30 cellular contexts compared by ENCODE assay signal in genomic region chr7:122298618-122299017, GRCh38. TPM values are rescaled to one million over a fixed set of nuclear protein-coding genes. Genes with fewer than 3 reads are reported as not detected.
"Had no signal": no experiment of that assay in that cellular context is flagged by ENCODE, and none has a peak within 500 bp of the region (broad histone marks: within the 10 kb centered on the region; RNA-seq: fewer than 3 reads in every experiment).

No MANE protein-coding gene starts in this region.

- ATAC-seq: activated CD8-positive, alpha-beta memory T cell treated with anti-CD3 and anti-CD28 coated beads, Interleukin-2, amount 10 ng/mL, durations not matched to agents 7 days and 5 days; Panc1 had no signal

- H3K9me3 Mint-ChIP-seq: activated CD4-positive, alpha-beta memory T cell treated with anti-CD3 and anti-CD28 coated beads, Interleukin-2, amount 10 ng/mL, durations not matched to agents 7 days and 5 days had no signal

- H3K27ac Mint-ChIP-seq: activated CD4-positive, alpha-beta memory T cell treated with anti-CD3 and anti-CD28 coated beads, Interleukin-2, amount 10 ng/mL, durations not matched to agents 7 days and 5 days; activated CD8-positive, alpha-beta memory T cell treated with anti-CD3 and anti-CD28 coated beads, Interleukin-2, amount 10 ng/mL, durations not matched to agents 7 days and 5 days; activated naive CD8-positive, alpha-beta T cell treated with anti-CD3 and anti-CD28 coated beads for 36 hours had no signal

- DNase-seq: activated CD4-positive, alpha-beta memory T cell treated with anti-CD3 and anti-CD28 coated beads, Interleukin-2, amount 10 ng/mL, durations not matched to agents 7 days and 5 days; activated CD4-positive, alpha-beta T cell treated with anti-CD3 and anti-CD28 coated beads for 1 hour; activated CD4-positive, alpha-beta T cell treated with anti-CD3 and anti-CD28 coated beads for 48 hours; activated CD4-positive, CD25-positive, alpha-beta regulatory T cell; activated CD8-positive, alpha-beta memory T cell treated with anti-CD3 and anti-CD28 coated beads for 24 hours; activated CD8-positive, alpha-beta memory T cell treated with anti-CD3 and anti-CD28 coated beads, Interleukin-2, amount 10 ng/mL, durations not matched to agents 7 days and 5 days; activated CD8-positive, alpha-beta memory T cell treated with anti-CD3 and anti-CD28 coated beads, Interleukin-2, amount 50 U/mL, for 48 hours; activated effector memory CD4-positive, alpha-beta T cell treated with anti-CD3 and anti-CD28 coated beads, Interleukin-2, amount 50 U/mL, for 16 hours; activated naive CD4-positive, alpha-beta T cell; activated naive CD4-positive, alpha-beta T cell treated with anti-CD3 and anti-CD28 coated beads, Interleukin-2, amount 50 U/mL, for 16 hours; activated naive CD8-positive, alpha-beta T cell treated with anti-CD3 and anti-CD28 coated beads for 36 hours; activated T-cell treated with anti-CD3 and anti-CD28 coated beads, Interleukin-2, amount 50 U/mL, for 48 hours; amniotic stem cell; aorta; brain microvascular endothelial cell; NCI-H1092 treated with DMSO at 0.1 percent for 48 hours; NCI-H146; NCI-H187; NCI-H2029 treated with DMSO at 0.1 percent for 48 hours; NCI-H226; NCI-H446 treated with DMSO at 0.1 percent for 48 hours; SIG-M5; T1000; WERI-Rb-1 had no signal

- H3K4me1 Mint-ChIP-seq: activated CD4-positive, alpha-beta memory T cell treated with anti-CD3 and anti-CD28 coated beads, Interleukin-2, amount 10 ng/mL, durations not matched to agents 7 days and 5 days; activated CD8-positive, alpha-beta memory T cell treated with anti-CD3 and anti-CD28 coated beads, Interleukin-2, amount 10 ng/mL, durations not matched to agents 7 days and 5 days; activated naive CD8-positive, alpha-beta T cell treated with anti-CD3 and anti-CD28 coated beads for 36 hours had no signal

- H3K4me3 Mint-ChIP-seq: activated CD4-positive, alpha-beta memory T cell treated with anti-CD3 and anti-CD28 coated beads, Interleukin-2, amount 10 ng/mL, durations not matched to agents 7 days and 5 days; activated CD8-positive, alpha-beta memory T cell treated with anti-CD3 and anti-CD28 coated beads, Interleukin-2, amount 10 ng/mL, durations not matched to agents 7 days and 5 days; activated naive CD8-positive, alpha-beta T cell treated with anti-CD3 and anti-CD28 coated beads for 36 hours had no signal

RNA-seq across cellular contexts. Expression of gene FEZF1, which starts 5.9 kb away (rescaled TPM):
- total RNA-seq: activated CD4-positive, alpha-beta memory T cell treated with anti-CD3 and anti-CD28 coated beads, Interleukin-2, amount 10 ng/mL, durations not matched to agents 7 days and 5 days; activated CD8-positive, alpha-beta memory T cell treated with anti-CD3 and anti-CD28 coated beads, Interleukin-2, amount 10 ng/mL, durations not matched to agents 7 days and 5 days; activated naive CD8-positive, alpha-beta T cell treated with anti-CD3 and anti-CD28 coated beads for 36 hours; aorta; cardiac muscle cell; M059J; RPMI7951; T-helper 1 cell treated with Interleukin-12 subunit alpha and Interleukin-12 subunit beta and Interleukin-4 antibody, amounts not matched to agents 30 ng/mL and 1 ng/mL, for 36 hours; T-helper 2 cell treated with Interferon-gamma antibody and Interleukin-4, amounts not matched to agents 100 ng/mL and 5 ng/mL, for 36 hours had no signal
- polyA plus RNA-seq: aorta, cardiac muscle cell had no signal
